ENCODE assay signal across 13 cellular contexts in genomic region chr9:107738789-107739188, GRCh38.
A peak's percentile ranks its signal among the peaks of the same experiment; 100 is the strongest.
DNase-seq lines count a peak whose midpoint lies in the region; FAIRE-seq and TF ChIP-seq lines count a peak whose summit lies in the region.
"Had no signal": no experiment of that assay in that cellular context is flagged by ENCODE, and none has a peak within 500 bp of the region (broad histone marks: within the 10 kb centered on the region; RNA-seq: fewer than 3 reads in every experiment).

No MANE protein-coding gene starts in this region.

- H3K56ac ChIP-seq in H9 (ENCODE audit: insufficient read length, low read depth, low read length), result no peak overlapping the region

- H3K9ac ChIP-seq in kidney (ENCODE audit: low read length in 2 of 2) (no peak overlapping the region), subcutaneous abdominal adipose tissue (ENCODE audit: low read length in 5 of 5) (peak overlapping the region in 1 of 5 donors; percentile 21), H9 (ENCODE audit: extremely low read depth, insufficient read length, low read length) (no peak overlapping the region)

- no peaks in the 10 kb centered on the region; the same call in 1 of the 2 replicates for H3K4me1 ChIP-seq in HEK293 (ENCODE audit: control insufficient read depth, insufficient read depth, low read length)
- H3K4me1 ChIP-seq in kidney (ENCODE audit: control insufficient read depth in 1 of 2, insufficient read depth in 1 of 2, low read depth in 1 of 2, low read length in 2 of 2), result no peaks in the 10 kb centered on the region
- H3K4me1 ChIP-seq in subcutaneous abdominal adipose tissue (ENCODE audit: control insufficient read depth in 5 of 5, insufficient read depth in 5 of 5, low read length in 5 of 5), result peaks cover 8 to 60% (median 47%) of the 10 kb centered on the region in 5 donors
- no peaks in the 10 kb centered on the region for H3K4me1 ChIP-seq in H9 (ENCODE audit: insufficient read depth, low read length)

- DNase-seq in amniotic epithelial cell (ENCODE audit: low read depth), result peak; percentile 39
- no peak for DNase-seq in kidney
- no peak for DNase-seq in frontal cortex (ENCODE audit: low spot score in 2 of 2)
- no peak for DNase-seq in NCI-H748 (lab: John Stamatoyannopoulos, UW; ENCODE audit: unreplicated experiment)
- no peak for DNase-seq in H9
- DNase-seq in NCI-H2227 treated with DMSO at 0.1 percent for 48 hours (lab: John Stamatoyannopoulos, UW), result no peak
- DNase-seq: activated CD4-positive, alpha-beta T cell treated with anti-CD3 and anti-CD28 coated beads for 36 hours; Calu3; immature natural killer cell had no signal

- POLR2A ChIA-PET in HEK293 (lab: Yijun Ruan, JAX), result no interaction called here

- H3K4me1 Mint-ChIP-seq in H9, result peaks cover 3 to 8% of the 10 kb centered on the region in 2 experiments; a peak in 3 of 4 replicates
- H3K4me1 Mint-ChIP-seq: activated CD4-positive, alpha-beta T cell treated with anti-CD3 and anti-CD28 coated beads for 36 hours; immature natural killer cell had no signal

- H2BK5ac ChIP-seq in H9 (ENCODE audit: insufficient read length, low read length), result no peak overlapping the region

- no peak overlapping the region for H3K4me2 ChIP-seq in H9 (ENCODE audit: insufficient read depth, insufficient read length, low read length)

- CTCF ChIA-PET in HEK293 (lab: Yijun Ruan, JAX), result no interaction called here

- intact Hi-C loops in kidney (cut with DNase I), result no loop called here

- H3K27ac ChIP-seq in HEK293 (ENCODE audit: extremely low read depth, low read depth, low read length), result peak overlapping the region; percentile 10; the same call in 1 of the 2 replicates
- H3K27ac ChIP-seq in kidney (ENCODE audit: low read depth in 2 of 2, low read length in 2 of 2), result peak overlapping the region; percentile 0 to 23
- H3K27ac ChIP-seq in subcutaneous abdominal adipose tissue (ENCODE audit: low read depth, low read length), result peak overlapping the region; percentile 72
- H3K27ac ChIP-seq in H9 (ENCODE audit: insufficient read length, low read depth, low read length), result no peak overlapping the region

- no peak overlapping the region for H2BK15ac ChIP-seq in H9 (ENCODE audit: low read depth, low read length)

- FAIRE-seq in kidney (lab: Jason Lieb, UNC) (no peak), frontal cortex (lab: Jason Lieb, UNC) (no peak)

- H3K27me3 ChIP-seq in subcutaneous abdominal adipose tissue (ENCODE audit: control insufficient read depth in 5 of 5, insufficient read depth in 4 of 5, low read length in 5 of 5), result no peaks in the 10 kb centered on the region
- H3K27me3 ChIP-seq in H9 (ENCODE audit: insufficient read depth, low read length), result no peaks in the 10 kb centered on the region

- H3K4ac ChIP-seq in H9 (ENCODE audit: low read depth, low read length), result no peak overlapping the region

- H3K36me3 Mint-ChIP-seq in H9 (ENCODE audit: insufficient read depth in 1 of 3, low read depth in 3 of 3), result no peaks in the 10 kb centered on the region
- H3K36me3 Mint-ChIP-seq: activated naive CD8-positive, alpha-beta T cell; immature natural killer cell had no signal

- H3K79me1 ChIP-seq in H9 (ENCODE audit: insufficient read depth, low read depth, low read length, poor library complexity, severe bottlenecking), result no peaks in the 10 kb centered on the region

- no CpG with 5 or more reads among the region's 2 CpGs for WGBS in H9 (ENCODE audit: extremely low coverage, insufficient read length, low lambda C conversion rate)

- H3K23me2 ChIP-seq in H9 (ENCODE audit: insufficient read length, low read depth, low read length, poor library complexity, severe bottlenecking), result no peaks in the 10 kb centered on the region

- no peak overlapping the region for H2AFZ ChIP-seq in H9 (ENCODE audit: low read length)

- no peak overlapping the region for H2BK20ac ChIP-seq in H9 (ENCODE audit: low read depth, low read length, poor library complexity, severe bottlenecking)

- H3K14ac ChIP-seq in H9 (ENCODE audit: insufficient read depth, low read length), result no peak overlapping the region

- H4K91ac ChIP-seq in H9 (ENCODE audit: insufficient read length, low read depth, low read length), result no peak overlapping the region

- no peak overlapping the region for H3K4me3 Mint-ChIP-seq in H9
- H3K4me3 Mint-ChIP-seq: activated CD4-positive, alpha-beta T cell treated with anti-CD3 and anti-CD28 coated beads for 36 hours; activated naive CD8-positive, alpha-beta T cell; immature natural killer cell had no signal

- no peaks in the 10 kb centered on the region for H4K20me1 ChIP-seq in H9 (ENCODE audit: control insufficient read depth, insufficient read depth, insufficient read length)

- H4K5ac ChIP-seq in H9 (ENCODE audit: insufficient read length, low read depth, low read length), result no peak overlapping the region

- no peak overlapping the region for H3K23ac ChIP-seq in H9 (ENCODE audit: insufficient read length, low read depth, low read length)

- H2BK12ac ChIP-seq in H9 (ENCODE audit: insufficient read length, low read depth, low read length), result no peak overlapping the region

- no peaks in the 10 kb centered on the region for H3K9me3 ChIP-seq in HEK293 (ENCODE audit: control insufficient read depth, insufficient read depth, low read depth, low read length)
- no peaks in the 10 kb centered on the region for H3K9me3 ChIP-seq in kidney (ENCODE audit: control insufficient read depth in 1 of 2, low read length in 2 of 2)
- no peaks in the 10 kb centered on the region for H3K9me3 ChIP-seq in subcutaneous abdominal adipose tissue (ENCODE audit: control insufficient read depth in 5 of 5, low read length in 5 of 5)
- H3K9me3 ChIP-seq in H9 (ENCODE audit: control insufficient read depth, low read depth, low read length), result no peaks in the 10 kb centered on the region
- H3K9me3 ChIP-seq: prostate gland had no signal

- no peaks in the 10 kb centered on the region for H3K79me2 ChIP-seq in H9 (ENCODE audit: insufficient read depth, low read length)

- no peaks in the 10 kb centered on the region; the same call in none of the 2 replicates for H3K27me3 Mint-ChIP-seq in H9 (ENCODE audit: low read depth)
- H3K27me3 Mint-ChIP-seq: activated CD4-positive, alpha-beta T cell treated with anti-CD3 and anti-CD28 coated beads for 36 hours; activated naive CD8-positive, alpha-beta T cell had no signal

- H3K9me3 Mint-ChIP-seq in H9, result no peaks in the 10 kb centered on the region

- no peak overlapping the region; a peak in 1 of 7 replicates for H3K27ac Mint-ChIP-seq in H9
- H3K27ac Mint-ChIP-seq: activated CD4-positive, alpha-beta T cell treated with anti-CD3 and anti-CD28 coated beads for 36 hours; activated naive CD8-positive, alpha-beta T cell; immature natural killer cell had no signal

- H2AK5ac ChIP-seq in H9 (ENCODE audit: insufficient read length, low read length), result no peak overlapping the region

- no peak overlapping the region for H2BK120ac ChIP-seq in H9 (ENCODE audit: low read depth, low read length, poor library complexity, severe bottlenecking)

- no peak overlapping the region for H3K18ac ChIP-seq in H9 (ENCODE audit: insufficient read length, low read depth, low read length)

- no peak overlapping the region for H3T11ph ChIP-seq in H9 (ENCODE audit: low read length)

- H4K8ac ChIP-seq in H9 (replicated peaks; ENCODE audit: insufficient read length, low read depth, low read length), result no peak overlapping the region

- H3K4me3 ChIP-seq in HEK293 (ENCODE audit: low read depth, low read length), result no peak overlapping the region
- H3K4me3 ChIP-seq in kidney (ENCODE audit: low read length in 2 of 2), result no peak overlapping the region
- H3K4me3 ChIP-seq in subcutaneous abdominal adipose tissue (ENCODE audit: low read depth in 1 of 5, low read length in 5 of 5), result no peak overlapping the region
- H3K4me3 ChIP-seq: prostate gland had no signal

- no peaks in the 10 kb centered on the region for H3K36me3 ChIP-seq in HEK293 (ENCODE audit: control insufficient read depth in 2 of 2, insufficient read depth in 1 of 2, low read length in 2 of 2)
- no peaks in the 10 kb centered on the region for H3K36me3 ChIP-seq in kidney (ENCODE audit: control insufficient read depth in 1 of 2, insufficient read depth in 2 of 2, low read length in 2 of 2)
- no peaks in the 10 kb centered on the region for H3K36me3 ChIP-seq in subcutaneous abdominal adipose tissue (ENCODE audit: control insufficient read depth in 5 of 5, insufficient read depth in 5 of 5, low read length in 5 of 5)
- H3K36me3 ChIP-seq: prostate gland had no signal

- no peak for TF ChIP-seq CTCF in HEK293 (tag by site-specific recombination; IDR thresholded peaks at IDR 0.05)
- TF ChIP-seq CTCF in kidney (IDR thresholded peaks at IDR 0.05; ENCODE audit: borderline replicate concordance, extremely low read depth, insufficient read depth), result no peak
- TF ChIP-seq CTCF in H9 (conservative IDR thresholded peaks at IDR 0.05), result no peak

TF ChIP-seq in HEK293, 187 proteins besides CTCF, POLR2A, EP300 and RAD21:
- TF ChIP-seq ZNF600 (tag by site-specific recombination; IDR thresholded peaks at IDR 0.05) (no peak), PRDM1 (tag by site-specific recombination; IDR thresholded peaks at IDR 0.05) (no peak), ZNF302 (tag by site-specific recombination; IDR thresholded peaks at IDR 0.05; ENCODE audit: low read depth) (no peak), SCRT2 (tag by site-specific recombination; IDR thresholded peaks at IDR 0.05) (peak; percentile 63), ZNF747 (tag by site-specific recombination; IDR thresholded peaks at IDR 0.05) (no peak), ZNF473 (tag by site-specific recombination; IDR thresholded peaks at IDR 0.05) (no peak), ZNF629 (tag by site-specific recombination; IDR thresholded peaks at IDR 0.05) (no peak), ZBTB48 (tag by site-specific recombination; IDR thresholded peaks at IDR 0.05) (0 out of 2 replicates have a peak, but pooled peaks have one; percentile 24), ZSCAN30 (tag by site-specific recombination; IDR thresholded peaks at IDR 0.05) (no peak), ZNF501 (tag by site-specific recombination; IDR thresholded peaks at IDR 0.05) (no peak)
